8 cellular contexts compared by ENCODE assay signal in the genomic region with DNA sequence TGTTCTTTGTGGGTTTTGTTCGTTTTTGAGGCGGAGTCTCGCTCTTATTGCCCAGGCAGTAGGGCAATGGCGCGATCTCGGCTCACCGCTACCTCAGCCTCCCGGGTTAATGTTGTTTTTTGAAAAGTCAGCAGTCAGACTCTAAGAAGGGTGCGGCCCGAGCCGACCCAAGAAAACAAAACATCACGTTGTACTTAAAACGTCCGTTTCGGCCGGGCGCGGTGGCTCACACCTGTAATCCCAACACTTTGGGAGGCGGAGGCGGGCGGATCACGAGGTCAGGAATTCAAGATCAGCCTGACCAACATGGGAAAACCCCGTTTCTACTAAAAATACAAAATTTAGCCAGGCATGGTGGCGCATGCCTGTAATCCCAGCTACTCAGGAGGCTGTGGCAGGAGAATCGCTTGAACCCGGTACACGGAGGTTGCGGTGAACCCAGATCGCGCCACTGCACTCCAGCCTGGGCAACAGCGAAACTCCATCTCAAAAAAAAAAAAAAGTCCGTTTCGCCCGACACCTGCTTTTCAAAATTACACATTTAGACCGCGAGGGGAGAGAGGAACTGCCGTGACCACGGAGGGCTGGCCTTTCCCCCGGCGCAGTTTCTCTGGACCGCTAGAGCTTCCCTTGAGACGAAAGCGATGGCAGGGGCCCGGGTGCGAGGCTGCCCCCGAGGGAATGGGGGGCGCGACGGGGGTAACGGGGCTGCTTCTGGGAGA. TPM values are rescaled to one million over a fixed set of nuclear protein-coding genes. Genes with fewer than 3 reads are reported as not detected.
DNase-seq lines count a peak whose midpoint lies in the region; ATAC-seq, FAIRE-seq and TF ChIP-seq lines count a peak whose summit lies in the region.

No MANE protein-coding gene starts in this region.

- H3K27me3 Mint-ChIP-seq in activated T-cell treated with anti-CD3 and anti-CD28 coated beads, Interleukin-2, amount 50 U/mL, for 72 hours (ENCODE audit: low read depth) = peaks cover 47% of the 10 kb centered on the region

- H3K4me3 Mint-ChIP-seq in activated T-cell treated with anti-CD3 and anti-CD28 coated beads, Interleukin-2, amount 50 U/mL, for 72 hours = peak overlapping the region; percentile 85 to 92

- H3K4me1 Mint-ChIP-seq in activated T-cell treated with anti-CD3 and anti-CD28 coated beads, Interleukin-2, amount 50 U/mL, for 72 hours (ENCODE audit: low read depth) = peaks cover 58% of the 10 kb centered on the region

- DNase-seq in NCI-H748 (lab: John Stamatoyannopoulos, UW; ENCODE audit: unreplicated experiment) (peak; percentile 68), NCI-H748 treated with DMSO at 0.1 percent for 48 hours (lab: John Stamatoyannopoulos, UW) (no peak), NCI-H2227 (lab: John Stamatoyannopoulos, UW; ENCODE audit: unreplicated experiment) (peak; percentile 51), fibroblast of villous mesenchyme (ENCODE audit: low read depth) (peak; percentile 42), neuronal stem cell (ENCODE audit: low spot score) (peak; percentile 38), RCC 7860 (ENCODE audit: low spot score) (no peak)
- DNase-seq in activated T-cell treated with anti-CD3 and anti-CD28 coated beads, Interleukin-2, amount 50 U/mL, for 72 hours = peak; percentile 62 to 63

- no peak for TF ChIP-seq CTCF in fibroblast of villous mesenchyme (IDR thresholded peaks at IDR 0.05; ENCODE audit: insufficient read depth, low read depth, low read length)

- no CpG with 5 or more reads among the region's 50 CpGs for WGBS in neuronal stem cell (ENCODE audit: extremely low coverage in 2 of 2, insufficient read length in 2 of 2, insufficient replicate concordance in 1 of 2), 2 donors

- H3K18ac ChIP-seq in neuronal stem cell (ENCODE audit: low read length) = peak overlapping the region; percentile 96

- H3K27me3 ChIP-seq in neuronal stem cell (ENCODE audit: control insufficient read depth in 3 of 3, insufficient read depth in 3 of 3, low read depth in 1 of 3, low read length in 3 of 3) = no peaks in the 10 kb centered on the region

- H2BK5ac ChIP-seq in neuronal stem cell (ENCODE audit: low read length) = no peak overlapping the region

- H3K4me2 ChIP-seq in neuronal stem cell (ENCODE audit: insufficient read depth, low read length, poor library complexity, severe bottlenecking) = peak overlapping the region; percentile 73

- H2BK15ac ChIP-seq in neuronal stem cell (ENCODE audit: low read length) = no peak overlapping the region

- H3K27ac ChIP-seq in neuronal stem cell (replicated peaks; ENCODE audit: low read length) = no peak overlapping the region

- peak overlapping the region; percentile 73 for H2AK5ac ChIP-seq in neuronal stem cell (ENCODE audit: low read depth, low read length)

- peak overlapping the region; percentile 72 for H3K9ac ChIP-seq in neuronal stem cell (ENCODE audit: low read depth, low read length, poor library complexity)

- H3K4me1 ChIP-seq in neuronal stem cell (ENCODE audit: control insufficient read depth in 2 of 2, insufficient read depth in 1 of 2, low read depth in 1 of 2, low read length in 2 of 2) = peaks cover 7 to 8% of the 10 kb centered on the region in 2 donors

- peak overlapping the region; percentile 96 for H2AFZ ChIP-seq in neuronal stem cell (ENCODE audit: low read length)

- no peak overlapping the region for H3K4ac ChIP-seq in neuronal stem cell (ENCODE audit: low read length)

- peaks cover 0 to 5% of the 10 kb centered on the region in 2 donors for H3K9me3 ChIP-seq in neuronal stem cell (replicated peaks in 1 of 2; ENCODE audit: control insufficient read depth in 2 of 2, insufficient read depth in 1 of 2, low read depth in 1 of 2, low read length in 2 of 2)

- H2BK120ac ChIP-seq in neuronal stem cell (ENCODE audit: low read depth, low read length) = no peak overlapping the region

- no peak overlapping the region for H4K8ac ChIP-seq in neuronal stem cell (ENCODE audit: low read depth, low read length)

- no peak overlapping the region for H2BK12ac ChIP-seq in neuronal stem cell (ENCODE audit: low read length)

- peaks cover 0 to 9% of the 10 kb centered on the region in 2 donors for H3K36me3 Mint-ChIP-seq in activated T-cell treated with anti-CD3 and anti-CD28 coated beads, Interleukin-2, amount 50 U/mL, for 72 hours (ENCODE audit: insufficient read depth in 2 of 2)

- H3K9me3 Mint-ChIP-seq in activated T-cell treated with anti-CD3 and anti-CD28 coated beads, Interleukin-2, amount 50 U/mL, for 72 hours = no peaks in the 10 kb centered on the region

- H3K36me3 ChIP-seq in neuronal stem cell (replicated peaks in 1 of 2; ENCODE audit: control insufficient read depth in 2 of 2, insufficient read depth in 2 of 2, low read length in 2 of 2) = peaks cover 2 to 21% of the 10 kb centered on the region in 2 donors

- peak overlapping the region; percentile 42 for H3K14ac ChIP-seq in neuronal stem cell (ENCODE audit: low read length)

- no peaks in the 10 kb centered on the region for H3K79me1 ChIP-seq in neuronal stem cell (ENCODE audit: low read depth, low read length)

- peak; percentile 50 for ATAC-seq in HG02840 (IDR thresholded peaks at IDR 0.05; ENCODE audit: low FRiP score, unreplicated experiment)
- ATAC-seq in activated T-cell treated with anti-CD3 and anti-CD28 coated beads, Interleukin-2, amount 50 U/mL, for 72 hours (replicated peaks in 1 of 2) = peak; percentile 54 to 60

- no peak for FAIRE-seq in RCC 7860 (lab: Jason Lieb, UNC)

- no peak overlapping the region for H3K23ac ChIP-seq in neuronal stem cell (ENCODE audit: low read depth, low read length, poor library complexity)

- H4K91ac ChIP-seq in neuronal stem cell (ENCODE audit: low read depth, low read length, poor library complexity) = peak overlapping the region; percentile 4

- H3K4me3 ChIP-seq in fibroblast of villous mesenchyme (ENCODE audit: low read depth, low read length) = peak overlapping the region; percentile 71
- peak overlapping the region; percentile 78 to 96 for H3K4me3 ChIP-seq in neuronal stem cell (ENCODE audit: low read length in 2 of 2)

- peak overlapping the region; percentile 78 for H3K27ac Mint-ChIP-seq in activated T-cell treated with anti-CD3 and anti-CD28 coated beads, Interleukin-2, amount 50 U/mL, for 72 hours

RNA-seq across cellular contexts. Expression of a gene that starts 0.6 kb away (rescaled TPM):
- total RNA-seq in activated T-cell treated with anti-CD3 and anti-CD28 coated beads, Interleukin-2, amount 50 U/mL, for 72 hours = 10 to 100 TPM; 10.0 to 35.5 TPM
- total RNA-seq in fibroblast of villous mesenchyme = 206 and 279 TPM in 2 replicates
- polyA plus RNA-seq in neuronal stem cell (2013, experiment 1 of 2) = 75.8 TPM
- polyA plus RNA-seq in neuronal stem cell (2013, experiment 2 of 2) = 77.5 TPM

RNA-seq across cellular contexts. Expression of a gene that starts 35.0 kb away (rescaled TPM):
- total RNA-seq in activated T-cell treated with anti-CD3 and anti-CD28 coated beads, Interleukin-2, amount 50 U/mL, for 72 hours = not detected
- not detected in 2 replicates for total RNA-seq in fibroblast of villous mesenchyme
- polyA plus RNA-seq in neuronal stem cell (2013, experiment 1 of 2) = 0.47 TPM
- polyA plus RNA-seq in neuronal stem cell (2013, experiment 2 of 2) = 0.30 TPM

RNA-seq across cellular contexts. Expression of a gene that starts 38.7 kb away (rescaled TPM):
- 10 to 100 TPM; 20.1 to 22.2 TPM for total RNA-seq in activated T-cell treated with anti-CD3 and anti-CD28 coated beads, Interleukin-2, amount 50 U/mL, for 72 hours
- total RNA-seq in fibroblast of villous mesenchyme = 16.8 and 30.7 TPM in 2 replicates
- polyA plus RNA-seq in neuronal stem cell (2013, experiment 1 of 2) = 18.5 TPM
- 19.6 TPM for polyA plus RNA-seq in neuronal stem cell (2013, experiment 2 of 2)

Comparison
In these comparisons a context has a peak if more than half of its experiments do, and no peak if none do; other contexts are left out.
1. DNase-seq: peak in NCI-H748 (single experiment), NCI-H2227 (single experiment), activated T-cell treated with anti-CD3 and anti-CD28 coated beads, Interleukin-2, amount 50 U/mL, for 72 hours (2 of 2), fibroblast of villous mesenchyme (single experiment) and neuronal stem cell (single experiment); none in NCI-H748 treated with DMSO at 0.1 percent for 48 hours (single experiment) and RCC 7860 (single experiment).